16 cellular contexts compared by ENCODE assay signal in genomic region chr4:181991374-181991773, GRCh38.
DNase-seq lines count a peak whose midpoint lies in the region; ATAC-seq and TF ChIP-seq lines count a peak whose summit lies in the region.
"Had no signal": no experiment of that assay in that cellular context is flagged by ENCODE, and none has a peak within 500 bp of the region (broad histone marks: within the 10 kb centered on the region; RNA-seq: fewer than 3 reads in every experiment).

No MANE protein-coding gene starts in this region.

- H3K4ac ChIP-seq in trophoblast cell (ENCODE audit: low read depth, low read length) = no peak overlapping the region

- no peak overlapping the region for H2AK5ac ChIP-seq in trophoblast cell (ENCODE audit: low read length)

- no peaks in the 10 kb centered on the region for H3K9me3 ChIP-seq in trophoblast cell (ENCODE audit: insufficient read depth, low read depth, low read length)
- H3K9me3 ChIP-seq in esophagus squamous epithelium = no peaks in the 10 kb centered on the region

- no peak for ATAC-seq in WTC11
- no peak for ATAC-seq in stimulated activated memory B cell treated with anti-CD40 and anti-IgM and Interleukin-4, amounts not matched to agents 10 μg/mL and 1 μg/mL and 100 μg/mL, for 72 hours

- POLR2A ChIA-PET in WTC11 (lab: Charles Lee) = no interaction called here

- H2AFZ ChIP-seq in trophoblast cell (ENCODE audit: insufficient read depth, low read length, poor library complexity) = no peak overlapping the region

- peak overlapping the region; percentile 25; the same call in 1 of the 2 replicates for H3K27ac Mint-ChIP-seq in WTC11
- peak overlapping the region; percentile 22 for H3K27ac Mint-ChIP-seq in glutamatergic neuron (ENCODE audit: unreplicated experiment)
- H3K27ac Mint-ChIP-seq in stimulated activated memory B cell treated with anti-CD40 and anti-IgM and Interleukin-4, amounts not matched to agents 10 μg/mL and 1 μg/mL and 100 μg/mL, for 72 hours = no peak overlapping the region
- H3K27ac Mint-ChIP-seq: CD4-positive, alpha-beta memory T cell had no signal

- peaks cover 18% of the 10 kb centered on the region for H3K4me1 Mint-ChIP-seq in WTC11
- peaks cover 22% of the 10 kb centered on the region for H3K4me1 Mint-ChIP-seq in glutamatergic neuron (ENCODE audit: low read depth, unreplicated experiment)
- H3K4me1 Mint-ChIP-seq in stimulated activated memory B cell treated with anti-CD40 and anti-IgM and Interleukin-4, amounts not matched to agents 10 μg/mL and 1 μg/mL and 100 μg/mL, for 72 hours = no peaks in the 10 kb centered on the region
- H3K4me1 Mint-ChIP-seq: CD4-positive, alpha-beta memory T cell had no signal

- no peak overlapping the region for H3K23ac ChIP-seq in trophoblast cell (ENCODE audit: low read length)

- H3K4me3 ChIP-seq in trophoblast cell (ENCODE audit: low read depth, low read length) (no peak overlapping the region), esophagus squamous epithelium (no peak overlapping the region)

- DNase-seq in WTC11 (ENCODE audit: low spot score) = no peak
- no peak for DNase-seq in glutamatergic neuron
- DNase-seq in trophoblast cell = no peak
- DNase-seq in esophagus squamous epithelium (lab: John Stamatoyannopoulos, UW) = no peak
- no peak for DNase-seq in NCI-H1694 treated with DMSO at 0.1 percent for 48 hours (lab: John Stamatoyannopoulos, UW)
- DNase-seq: C1 segment of cervical spinal cord, Calu3, COR-L47, DMS53, DMS79 treated with DMSO at 0.1 percent for 48 hours, GF-D8, GOT3, H7, HCEC 1CT had no signal

- H3K4me3 Mint-ChIP-seq in WTC11 = no peak overlapping the region
- H3K4me3 Mint-ChIP-seq in glutamatergic neuron (ENCODE audit: unreplicated experiment) = no peak overlapping the region
- H3K4me3 Mint-ChIP-seq in stimulated activated memory B cell treated with anti-CD40 and anti-IgM and Interleukin-4, amounts not matched to agents 10 μg/mL and 1 μg/mL and 100 μg/mL, for 72 hours = no peak overlapping the region
- H3K4me3 Mint-ChIP-seq: CD4-positive, alpha-beta memory T cell had no signal

- WGBS in trophoblast cell (ENCODE audit: extremely low coverage, insufficient coverage, insufficient read length) = no CpG with 5 or more reads among the region's 5 CpGs
- WGBS in esophagus squamous epithelium, 2 donors = 77 to 86% methylated on average over 5 of the region's 5 CpGs

- H3K27me3 Mint-ChIP-seq in WTC11 (ENCODE audit: low read depth) = no peaks in the 10 kb centered on the region
- H3K27me3 Mint-ChIP-seq in glutamatergic neuron (ENCODE audit: unreplicated experiment) = peaks cover 6% of the 10 kb centered on the region
- H3K27me3 Mint-ChIP-seq in stimulated activated memory B cell treated with anti-CD40 and anti-IgM and Interleukin-4, amounts not matched to agents 10 μg/mL and 1 μg/mL and 100 μg/mL, for 72 hours = no peaks in the 10 kb centered on the region
- H3K27me3 Mint-ChIP-seq: CD4-positive, alpha-beta memory T cell had no signal

- H2BK120ac ChIP-seq in trophoblast cell (ENCODE audit: insufficient read depth, low read length, poor library complexity) = no peak overlapping the region

- H3K27ac ChIP-seq in trophoblast cell (ENCODE audit: low read depth, low read length) (no peak overlapping the region), esophagus squamous epithelium (no peak overlapping the region)

- no peaks in the 10 kb centered on the region for H3K79me1 ChIP-seq in trophoblast cell (ENCODE audit: low read length)

- no peak for TF ChIP-seq CTCF in WTC11 (IDR thresholded peaks at IDR 0.05)
- no peak for TF ChIP-seq CTCF in glutamatergic neuron (IDR thresholded peaks at IDR 0.05; ENCODE audit: partially characterized antibody, unreplicated experiment)
- TF ChIP-seq CTCF in esophagus squamous epithelium (IDR thresholded peaks at IDR 0.05) = no peak

- H2BK5ac ChIP-seq in trophoblast cell (ENCODE audit: low read depth, low read length, poor library complexity) = no peak overlapping the region

- peak overlapping the region; percentile 25 for H3K9ac ChIP-seq in trophoblast cell (ENCODE audit: low read length)

- H3K9me3 Mint-ChIP-seq in WTC11 (no peaks in the 10 kb centered on the region), glutamatergic neuron (ENCODE audit: unreplicated experiment) (no peaks in the 10 kb centered on the region)
- H3K9me3 Mint-ChIP-seq in stimulated activated memory B cell treated with anti-CD40 and anti-IgM and Interleukin-4, amounts not matched to agents 10 μg/mL and 1 μg/mL and 100 μg/mL, for 72 hours = no peaks in the 10 kb centered on the region

- H4K12ac ChIP-seq in trophoblast cell (ENCODE audit: low read depth, low read length) = no peak overlapping the region

- H3K4me1 ChIP-seq in trophoblast cell (ENCODE audit: control insufficient read depth in 1 of 2, insufficient read depth in 2 of 2, low read length in 2 of 2) (no peaks in the 10 kb centered on the region), esophagus squamous epithelium (no peaks in the 10 kb centered on the region)

- no peak overlapping the region for H3K18ac ChIP-seq in trophoblast cell (ENCODE audit: low read length)

- H3K36me3 ChIP-seq in trophoblast cell (ENCODE audit: control insufficient read depth in 1 of 2, insufficient read depth in 2 of 2, low read length in 2 of 2) (no peaks in the 10 kb centered on the region), esophagus squamous epithelium (no peaks in the 10 kb centered on the region)

- no peak overlapping the region for H3K4me2 ChIP-seq in trophoblast cell (ENCODE audit: low read length)

- H2BK12ac ChIP-seq in trophoblast cell (ENCODE audit: low read length) = no peak overlapping the region

- H3K79me2 ChIP-seq in trophoblast cell (ENCODE audit: control insufficient read depth, insufficient read depth, low read length, poor library complexity) = no peaks in the 10 kb centered on the region

- H4K8ac ChIP-seq in trophoblast cell (ENCODE audit: low read depth, low read length) = no peak overlapping the region

- H4K91ac ChIP-seq in trophoblast cell (ENCODE audit: low read depth, low read length) = no peak overlapping the region

- intact Hi-C loops in esophagus squamous epithelium (cut with DNase I) = no loop called here

- no peak overlapping the region for H3K14ac ChIP-seq in trophoblast cell (ENCODE audit: low read length)

- TF ChIP-seq POLR2A in esophagus squamous epithelium (IDR thresholded peaks at IDR 0.05) = no peak

- H3K27me3 ChIP-seq in trophoblast cell (ENCODE audit: insufficient read depth, low read length) (no peaks in the 10 kb centered on the region), esophagus squamous epithelium (no peaks in the 10 kb centered on the region)

- CTCF ChIA-PET in WTC11 (lab: Charles Lee) = no interaction called here

- no peaks in the 10 kb centered on the region for H3K36me3 Mint-ChIP-seq in WTC11
- H3K36me3 Mint-ChIP-seq in glutamatergic neuron (ENCODE audit: unreplicated experiment) = no peaks in the 10 kb centered on the region
- H3K36me3 Mint-ChIP-seq in stimulated activated memory B cell treated with anti-CD40 and anti-IgM and Interleukin-4, amounts not matched to agents 10 μg/mL and 1 μg/mL and 100 μg/mL, for 72 hours = no peaks in the 10 kb centered on the region
- H3K36me3 Mint-ChIP-seq: CD4-positive, alpha-beta memory T cell had no signal

TF ChIP-seq in WTC11, 78 proteins besides CTCF, POLR2A, EP300 and RAD21 (continues in another document):
- no peak for TF ChIP-seq CBFB (CRISPR knock-in tag; IDR thresholded peaks at IDR 0.05; ENCODE audit: low read depth)
- no peak for TF ChIP-seq ATF3 (CRISPR knock-in tag; conservative IDR thresholded peaks at IDR 0.05)
- TF ChIP-seq CREM (CRISPR knock-in tag; IDR thresholded peaks at IDR 0.05) = no peak
- TF ChIP-seq GABPB1 (CRISPR knock-in tag; IDR thresholded peaks at IDR 0.05) = no peak
- no peak for TF ChIP-seq NFATC4 (CRISPR knock-in tag; IDR thresholded peaks at IDR 0.05)
- no peak for TF ChIP-seq EMX1 (CRISPR knock-in tag; IDR thresholded peaks at IDR 0.05)
- TF ChIP-seq NR3C1 (CRISPR knock-in tag; conservative IDR thresholded peaks at IDR 0.05; ENCODE audit: low read depth) = no peak
- no peak for TF ChIP-seq ZNF425 (CRISPR knock-in tag; conservative IDR thresholded peaks at IDR 0.05)
- TF ChIP-seq USF1 (CRISPR knock-in tag; IDR thresholded peaks at IDR 0.05) = no peak
- no peak for TF ChIP-seq SMAD4 (CRISPR knock-in tag; IDR thresholded peaks at IDR 0.05)
- TF ChIP-seq IRF1 (CRISPR knock-in tag; IDR thresholded peaks at IDR 0.05) = no peak
